ENCODE assay signal across 14 cellular contexts in the genomic region with DNA sequence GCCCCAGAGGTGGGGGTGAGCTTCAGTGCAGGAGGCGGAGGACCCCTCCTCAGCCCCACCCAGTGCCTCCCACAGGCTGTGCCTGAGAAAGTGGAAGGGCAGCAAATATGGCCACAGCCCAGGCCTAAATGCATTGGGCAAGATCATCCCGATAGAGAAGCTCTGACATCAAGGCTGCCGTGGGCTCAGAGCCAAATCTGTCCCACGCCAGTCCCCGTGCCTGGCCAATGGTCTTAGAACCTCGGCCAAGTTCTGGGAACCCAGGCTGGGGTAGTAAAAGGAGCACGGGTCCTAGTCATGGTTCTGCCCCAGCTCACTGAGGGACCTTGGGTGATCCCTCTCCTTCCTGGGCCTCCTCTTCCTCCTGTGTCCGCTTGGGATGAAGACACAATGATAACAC. TPM values are rescaled to one million over a fixed set of nuclear protein-coding genes. Genes with fewer than 3 reads are reported as not detected.
DNase-seq lines count a peak whose midpoint lies in the region; ATAC-seq and TF ChIP-seq lines count a peak whose summit lies in the region.
"Had no signal": no experiment of that assay in that cellular context is flagged by ENCODE, and none has a peak within 500 bp of the region (broad histone marks: within the 10 kb centered on the region; RNA-seq: fewer than 3 reads in every experiment).

No MANE protein-coding gene starts in this region.

- H3K36me3 Mint-ChIP-seq in T-helper 17 cell (ENCODE audit: low read depth) (peaks cover 11% of the 10 kb centered on the region), chondrocyte (ENCODE audit: low read depth) (peaks cover 48% of the 10 kb centered on the region), nephron progenitor cell (ENCODE audit: low read depth) (peaks cover 38% of the 10 kb centered on the region)

- H3K27me3 ChIP-seq in ACC112 (ENCODE audit: insufficient read depth, low read length) (no peaks in the 10 kb centered on the region), gastroesophageal sphincter (no peaks in the 10 kb centered on the region), psoas muscle (ENCODE audit: insufficient read depth in 3 of 3, low read length in 2 of 3) (no peaks in the 10 kb centered on the region)

- no peak for ATAC-seq in T-helper 17 cell
- no peak for ATAC-seq in gastroesophageal sphincter
- no peak for ATAC-seq in psoas muscle
- no peak for ATAC-seq in GM19328 (IDR thresholded peaks at IDR 0.05; ENCODE audit: unreplicated experiment)
- no peak for ATAC-seq in GM19395 (IDR thresholded peaks at IDR 0.05; ENCODE audit: unreplicated experiment)
- ATAC-seq: activated CD4-positive, CD25-positive, alpha-beta regulatory T cell treated with anti-CD3 and anti-CD28 coated beads, Interleukin-2, amount 50 U/mL, for 24 hours; natural killer cell had no signal

- no peaks in the 10 kb centered on the region for H3K79me2 ChIP-seq in ACC112 (ENCODE audit: control insufficient read depth, insufficient read depth, low read length, unreplicated experiment)

- H3K36me3 ChIP-seq in ACC112 (ENCODE audit: insufficient read depth, low read length) (peaks cover 19% of the 10 kb centered on the region; the same call in 1 of the 2 replicates), gastroesophageal sphincter (peaks cover 0 to 89% of the 10 kb centered on the region in 2 donors), psoas muscle (ENCODE audit: insufficient read depth in 1 of 2, low read depth in 1 of 2) (peaks cover 3 to 76% of the 10 kb centered on the region in 2 donors)

- H3K27ac Mint-ChIP-seq in T-helper 17 cell (peak overlapping the region; percentile 19), chondrocyte (ENCODE audit: unreplicated experiment) (no peak overlapping the region), nephron progenitor cell (no peak overlapping the region)
- H3K27ac Mint-ChIP-seq: endodermal cell; T-helper 1 cell treated with Interleukin-12 subunit alpha and Interleukin-12 subunit beta and Interleukin-4 antibody, amounts not matched to agents 30 μg/mL and 1 μg/mL, for 36 hours had no signal

- no peak for TF ChIP-seq POLR2A in gastroesophageal sphincter (IDR thresholded peaks at IDR 0.05)

- no peak for DNase-seq in T-helper 17 cell
- peak in 1 of 2 donors; percentile 59 for DNase-seq in psoas muscle
- DNase-seq in chondrocyte (ENCODE audit: low spot score): no peak
- DNase-seq in nephron progenitor cell: no peak
- DNase-seq: activated T-cell treated with anti-CD3 and anti-CD28 coated beads for 4 hours, natural killer cell, NCI-H2029 had no signal

- H3K9me3 Mint-ChIP-seq in chondrocyte (ENCODE audit: low read depth) (no peaks in the 10 kb centered on the region), nephron progenitor cell (no peaks in the 10 kb centered on the region)
- H3K9me3 Mint-ChIP-seq: endodermal cell; natural killer cell; T-helper 1 cell treated with Interleukin-12 subunit alpha and Interleukin-12 subunit beta and Interleukin-4 antibody, amounts not matched to agents 30 μg/mL and 1 μg/mL, for 36 hours had no signal

- intact Hi-C loops in psoas muscle (cut with DNase I): no loop called here

- no peak for TF ChIP-seq CTCF in gastroesophageal sphincter (IDR thresholded peaks at IDR 0.05)
- TF ChIP-seq CTCF in psoas muscle (IDR thresholded peaks at IDR 0.05): no peak
- TF ChIP-seq CTCF in chondrocyte (IDR thresholded peaks at IDR 0.05): no peak
- no peak for TF ChIP-seq CTCF in nephron progenitor cell (IDR thresholded peaks at IDR 0.05)

- H3K27ac ChIP-seq in ACC112 (ENCODE audit: low read depth, low read length): peak overlapping the region; percentile 21; the same call in 1 of the 2 replicates
- H3K27ac ChIP-seq in gastroesophageal sphincter: peak overlapping the region; percentile 66 to 85 (median 78)
- peak overlapping the region; percentile 61 for H3K27ac ChIP-seq in psoas muscle

- H3K9me3 ChIP-seq in T-helper 17 cell (ENCODE audit: control insufficient read depth, low read length, poor library complexity, severe bottlenecking): no peaks in the 10 kb centered on the region
- no peaks in the 10 kb centered on the region for H3K9me3 ChIP-seq in gastroesophageal sphincter
- H3K9me3 ChIP-seq in psoas muscle: no peaks in the 10 kb centered on the region

- H3K4me3 Mint-ChIP-seq in T-helper 17 cell: no peak overlapping the region
- no peak overlapping the region for H3K4me3 Mint-ChIP-seq in chondrocyte (ENCODE audit: unreplicated experiment)
- no peak overlapping the region for H3K4me3 Mint-ChIP-seq in nephron progenitor cell
- H3K4me3 Mint-ChIP-seq: endodermal cell; natural killer cell; T-helper 1 cell treated with Interleukin-12 subunit alpha and Interleukin-12 subunit beta and Interleukin-4 antibody, amounts not matched to agents 30 μg/mL and 1 μg/mL, for 36 hours had no signal

- 53 to 75% methylated on average over 3 to 4 of the region's 8 CpGs for WGBS in gastroesophageal sphincter (ENCODE audit: low coverage in 1 of 2), 2 donors
- WGBS in psoas muscle, 3 donors: 38 to 44% (median 42%) methylated on average over 8 of the region's 8 CpGs

- H3K4me3 ChIP-seq in ACC112 (ENCODE audit: low read depth, low read length) (no peak overlapping the region), gastroesophageal sphincter (no peak overlapping the region), psoas muscle (no peak overlapping the region)

- H3K4me1 ChIP-seq in ACC112 (ENCODE audit: control insufficient read depth, insufficient read depth, low read length, unreplicated experiment): peaks cover 20% of the 10 kb centered on the region
- peaks cover 15 to 60% (median 20%) of the 10 kb centered on the region in 3 donors for H3K4me1 ChIP-seq in gastroesophageal sphincter
- peaks cover 41% of the 10 kb centered on the region for H3K4me1 ChIP-seq in psoas muscle

- peaks cover 10% of the 10 kb centered on the region for H3K4me1 Mint-ChIP-seq in T-helper 17 cell
- peaks cover 31% of the 10 kb centered on the region for H3K4me1 Mint-ChIP-seq in chondrocyte (ENCODE audit: low read depth)
- H3K4me1 Mint-ChIP-seq in nephron progenitor cell: no peaks in the 10 kb centered on the region

- TF ChIP-seq EP300 in gastroesophageal sphincter (IDR thresholded peaks at IDR 0.05): no peak

- H3K27me3 Mint-ChIP-seq in T-helper 17 cell (no peaks in the 10 kb centered on the region), chondrocyte (ENCODE audit: low read depth) (no peaks in the 10 kb centered on the region), nephron progenitor cell (ENCODE audit: low read depth, poor library complexity) (no peaks in the 10 kb centered on the region)

- H2AFZ ChIP-seq in ACC112 (ENCODE audit: low read length, unreplicated experiment): no peak overlapping the region

RNA-seq across cellular contexts. Expression of gene TNIP1, which starts 27.7 kb away (rescaled TPM):
- total RNA-seq in T-helper 17 cell (100 to 1,000 TPM; 227 to 245 TPM), gastroesophageal sphincter (100 to 1,000 TPM in 2 of 4 donors, 10 to 100 TPM in 2; 74.2 to 142 (median 97.9) TPM), psoas muscle (100 to 1,000 TPM; 114 to 218 (median 149) TPM), chondrocyte (47.2 to 75.6 TPM (median 74.0 TPM) in 3 replicates)
- polyA plus RNA-seq in psoas muscle: 100 to 1,000 TPM in 2 of 3 donors, 10 to 100 TPM in 1; 55.5 to 167 (median 106) TPM

RNA-seq across cellular contexts. Expression of gene ANXA6, which starts 49.0 kb away (rescaled TPM):
- total RNA-seq in T-helper 17 cell (100 to 1,000 TPM; 258 to 307 TPM), gastroesophageal sphincter (100 to 1,000 TPM; 359 to 435 (median 375) TPM), psoas muscle (100 to 1,000 TPM; 133 to 234 (median 154) TPM), chondrocyte (333 to 456 TPM (median 450 TPM) in 3 replicates)
- polyA plus RNA-seq in psoas muscle: 100 to 1,000 TPM in 2 of 3 donors, 10 to 100 TPM in 1; 81.4 to 129 (median 112) TPM

Comparison
In these comparisons a context has a peak if more than half of its experiments do, and no peak if none do; other contexts are left out.
1. H3K27ac ChIP-seq: peak in every context shown above with its lines; median percentile 78 in gastroesophageal sphincter; 61 in psoas muscle; 21 in ACC112.